In the genomic region with DNA sequence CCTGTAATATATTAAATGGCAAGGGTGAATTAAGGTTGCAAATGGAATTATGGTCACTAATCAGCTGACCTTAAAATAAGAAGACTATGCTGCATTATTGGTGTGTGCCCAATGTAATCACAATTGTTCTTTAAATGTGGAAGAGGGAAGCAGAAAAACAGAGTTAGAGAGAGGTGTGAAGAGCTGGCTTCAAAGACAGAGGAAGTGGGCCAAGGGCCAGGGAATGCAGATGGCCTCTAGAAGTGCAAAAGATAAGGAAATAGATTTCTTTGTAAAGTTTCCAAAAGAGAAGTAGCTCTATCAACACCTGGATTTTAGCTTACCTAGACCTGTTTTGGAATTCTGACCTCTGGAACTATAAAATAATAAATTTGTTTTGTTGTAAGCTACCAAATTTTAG, we compare ENCODE assay signal across 1 cellular context.
TF ChIP-seq lines count a peak whose summit lies in the region.

No MANE protein-coding gene starts in this region.

TF ChIP-seq in K562, 482 proteins besides CTCF, POLR2A, EP300 and RAD21 (continued from another document):
- TF ChIP-seq, protein P1, sequence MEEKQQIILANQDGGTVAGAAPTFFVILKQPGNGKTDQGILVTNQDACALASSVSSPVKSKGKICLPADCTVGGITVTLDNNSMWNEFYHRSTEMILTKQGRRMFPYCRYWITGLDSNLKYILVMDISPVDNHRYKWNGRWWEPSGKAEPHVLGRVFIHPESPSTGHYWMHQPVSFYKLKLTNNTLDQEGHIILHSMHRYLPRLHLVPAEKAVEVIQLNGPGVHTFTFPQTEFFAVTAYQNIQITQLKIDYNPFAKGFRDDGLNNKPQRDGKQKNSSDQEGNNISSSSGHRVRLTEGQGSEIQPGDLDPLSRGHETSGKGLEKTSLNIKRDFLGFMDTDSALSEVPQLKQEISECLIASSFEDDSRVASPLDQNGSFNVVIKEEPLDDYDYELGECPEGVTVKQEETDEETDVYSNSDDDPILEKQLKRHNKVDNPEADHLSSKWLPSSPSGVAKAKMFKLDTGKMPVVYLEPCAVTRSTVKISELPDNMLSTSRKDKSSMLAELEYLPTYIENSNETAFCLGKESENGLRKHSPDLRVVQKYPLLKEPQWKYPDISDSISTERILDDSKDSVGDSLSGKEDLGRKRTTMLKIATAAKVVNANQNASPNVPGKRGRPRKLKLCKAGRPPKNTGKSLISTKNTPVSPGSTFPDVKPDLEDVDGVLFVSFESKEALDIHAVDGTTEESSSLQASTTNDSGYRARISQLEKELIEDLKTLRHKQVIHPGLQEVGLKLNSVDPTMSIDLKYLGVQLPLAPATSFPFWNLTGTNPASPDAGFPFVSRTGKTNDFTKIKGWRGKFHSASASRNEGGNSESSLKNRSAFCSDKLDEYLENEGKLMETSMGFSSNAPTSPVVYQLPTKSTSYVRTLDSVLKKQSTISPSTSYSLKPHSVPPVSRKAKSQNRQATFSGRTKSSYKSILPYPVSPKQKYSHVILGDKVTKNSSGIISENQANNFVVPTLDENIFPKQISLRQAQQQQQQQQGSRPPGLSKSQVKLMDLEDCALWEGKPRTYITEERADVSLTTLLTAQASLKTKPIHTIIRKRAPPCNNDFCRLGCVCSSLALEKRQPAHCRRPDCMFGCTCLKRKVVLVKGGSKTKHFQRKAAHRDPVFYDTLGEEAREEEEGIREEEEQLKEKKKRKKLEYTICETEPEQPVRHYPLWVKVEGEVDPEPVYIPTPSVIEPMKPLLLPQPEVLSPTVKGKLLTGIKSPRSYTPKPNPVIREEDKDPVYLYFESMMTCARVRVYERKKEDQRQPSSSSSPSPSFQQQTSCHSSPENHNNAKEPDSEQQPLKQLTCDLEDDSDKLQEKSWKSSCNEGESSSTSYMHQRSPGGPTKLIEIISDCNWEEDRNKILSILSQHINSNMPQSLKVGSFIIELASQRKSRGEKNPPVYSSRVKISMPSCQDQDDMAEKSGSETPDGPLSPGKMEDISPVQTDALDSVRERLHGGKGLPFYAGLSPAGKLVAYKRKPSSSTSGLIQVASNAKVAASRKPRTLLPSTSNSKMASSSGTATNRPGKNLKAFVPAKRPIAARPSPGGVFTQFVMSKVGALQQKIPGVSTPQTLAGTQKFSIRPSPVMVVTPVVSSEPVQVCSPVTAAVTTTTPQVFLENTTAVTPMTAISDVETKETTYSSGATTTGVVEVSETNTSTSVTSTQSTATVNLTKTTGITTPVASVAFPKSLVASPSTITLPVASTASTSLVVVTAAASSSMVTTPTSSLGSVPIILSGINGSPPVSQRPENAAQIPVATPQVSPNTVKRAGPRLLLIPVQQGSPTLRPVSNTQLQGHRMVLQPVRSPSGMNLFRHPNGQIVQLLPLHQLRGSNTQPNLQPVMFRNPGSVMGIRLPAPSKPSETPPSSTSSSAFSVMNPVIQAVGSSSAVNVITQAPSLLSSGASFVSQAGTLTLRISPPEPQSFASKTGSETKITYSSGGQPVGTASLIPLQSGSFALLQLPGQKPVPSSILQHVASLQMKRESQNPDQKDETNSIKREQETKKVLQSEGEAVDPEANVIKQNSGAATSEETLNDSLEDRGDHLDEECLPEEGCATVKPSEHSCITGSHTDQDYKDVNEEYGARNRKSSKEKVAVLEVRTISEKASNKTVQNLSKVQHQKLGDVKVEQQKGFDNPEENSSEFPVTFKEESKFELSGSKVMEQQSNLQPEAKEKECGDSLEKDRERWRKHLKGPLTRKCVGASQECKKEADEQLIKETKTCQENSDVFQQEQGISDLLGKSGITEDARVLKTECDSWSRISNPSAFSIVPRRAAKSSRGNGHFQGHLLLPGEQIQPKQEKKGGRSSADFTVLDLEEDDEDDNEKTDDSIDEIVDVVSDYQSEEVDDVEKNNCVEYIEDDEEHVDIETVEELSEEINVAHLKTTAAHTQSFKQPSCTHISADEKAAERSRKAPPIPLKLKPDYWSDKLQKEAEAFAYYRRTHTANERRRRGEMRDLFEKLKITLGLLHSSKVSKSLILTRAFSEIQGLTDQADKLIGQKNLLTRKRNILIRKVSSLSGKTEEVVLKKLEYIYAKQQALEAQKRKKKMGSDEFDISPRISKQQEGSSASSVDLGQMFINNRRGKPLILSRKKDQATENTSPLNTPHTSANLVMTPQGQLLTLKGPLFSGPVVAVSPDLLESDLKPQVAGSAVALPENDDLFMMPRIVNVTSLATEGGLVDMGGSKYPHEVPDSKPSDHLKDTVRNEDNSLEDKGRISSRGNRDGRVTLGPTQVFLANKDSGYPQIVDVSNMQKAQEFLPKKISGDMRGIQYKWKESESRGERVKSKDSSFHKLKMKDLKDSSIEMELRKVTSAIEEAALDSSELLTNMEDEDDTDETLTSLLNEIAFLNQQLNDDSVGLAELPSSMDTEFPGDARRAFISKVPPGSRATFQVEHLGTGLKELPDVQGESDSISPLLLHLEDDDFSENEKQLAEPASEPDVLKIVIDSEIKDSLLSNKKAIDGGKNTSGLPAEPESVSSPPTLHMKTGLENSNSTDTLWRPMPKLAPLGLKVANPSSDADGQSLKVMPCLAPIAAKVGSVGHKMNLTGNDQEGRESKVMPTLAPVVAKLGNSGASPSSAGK (IDR thresholded peaks at IDR 0.05), result peak; percentile 51; the same call in 1 of the 2 replicates
- TF ChIP-seq, protein P2, sequence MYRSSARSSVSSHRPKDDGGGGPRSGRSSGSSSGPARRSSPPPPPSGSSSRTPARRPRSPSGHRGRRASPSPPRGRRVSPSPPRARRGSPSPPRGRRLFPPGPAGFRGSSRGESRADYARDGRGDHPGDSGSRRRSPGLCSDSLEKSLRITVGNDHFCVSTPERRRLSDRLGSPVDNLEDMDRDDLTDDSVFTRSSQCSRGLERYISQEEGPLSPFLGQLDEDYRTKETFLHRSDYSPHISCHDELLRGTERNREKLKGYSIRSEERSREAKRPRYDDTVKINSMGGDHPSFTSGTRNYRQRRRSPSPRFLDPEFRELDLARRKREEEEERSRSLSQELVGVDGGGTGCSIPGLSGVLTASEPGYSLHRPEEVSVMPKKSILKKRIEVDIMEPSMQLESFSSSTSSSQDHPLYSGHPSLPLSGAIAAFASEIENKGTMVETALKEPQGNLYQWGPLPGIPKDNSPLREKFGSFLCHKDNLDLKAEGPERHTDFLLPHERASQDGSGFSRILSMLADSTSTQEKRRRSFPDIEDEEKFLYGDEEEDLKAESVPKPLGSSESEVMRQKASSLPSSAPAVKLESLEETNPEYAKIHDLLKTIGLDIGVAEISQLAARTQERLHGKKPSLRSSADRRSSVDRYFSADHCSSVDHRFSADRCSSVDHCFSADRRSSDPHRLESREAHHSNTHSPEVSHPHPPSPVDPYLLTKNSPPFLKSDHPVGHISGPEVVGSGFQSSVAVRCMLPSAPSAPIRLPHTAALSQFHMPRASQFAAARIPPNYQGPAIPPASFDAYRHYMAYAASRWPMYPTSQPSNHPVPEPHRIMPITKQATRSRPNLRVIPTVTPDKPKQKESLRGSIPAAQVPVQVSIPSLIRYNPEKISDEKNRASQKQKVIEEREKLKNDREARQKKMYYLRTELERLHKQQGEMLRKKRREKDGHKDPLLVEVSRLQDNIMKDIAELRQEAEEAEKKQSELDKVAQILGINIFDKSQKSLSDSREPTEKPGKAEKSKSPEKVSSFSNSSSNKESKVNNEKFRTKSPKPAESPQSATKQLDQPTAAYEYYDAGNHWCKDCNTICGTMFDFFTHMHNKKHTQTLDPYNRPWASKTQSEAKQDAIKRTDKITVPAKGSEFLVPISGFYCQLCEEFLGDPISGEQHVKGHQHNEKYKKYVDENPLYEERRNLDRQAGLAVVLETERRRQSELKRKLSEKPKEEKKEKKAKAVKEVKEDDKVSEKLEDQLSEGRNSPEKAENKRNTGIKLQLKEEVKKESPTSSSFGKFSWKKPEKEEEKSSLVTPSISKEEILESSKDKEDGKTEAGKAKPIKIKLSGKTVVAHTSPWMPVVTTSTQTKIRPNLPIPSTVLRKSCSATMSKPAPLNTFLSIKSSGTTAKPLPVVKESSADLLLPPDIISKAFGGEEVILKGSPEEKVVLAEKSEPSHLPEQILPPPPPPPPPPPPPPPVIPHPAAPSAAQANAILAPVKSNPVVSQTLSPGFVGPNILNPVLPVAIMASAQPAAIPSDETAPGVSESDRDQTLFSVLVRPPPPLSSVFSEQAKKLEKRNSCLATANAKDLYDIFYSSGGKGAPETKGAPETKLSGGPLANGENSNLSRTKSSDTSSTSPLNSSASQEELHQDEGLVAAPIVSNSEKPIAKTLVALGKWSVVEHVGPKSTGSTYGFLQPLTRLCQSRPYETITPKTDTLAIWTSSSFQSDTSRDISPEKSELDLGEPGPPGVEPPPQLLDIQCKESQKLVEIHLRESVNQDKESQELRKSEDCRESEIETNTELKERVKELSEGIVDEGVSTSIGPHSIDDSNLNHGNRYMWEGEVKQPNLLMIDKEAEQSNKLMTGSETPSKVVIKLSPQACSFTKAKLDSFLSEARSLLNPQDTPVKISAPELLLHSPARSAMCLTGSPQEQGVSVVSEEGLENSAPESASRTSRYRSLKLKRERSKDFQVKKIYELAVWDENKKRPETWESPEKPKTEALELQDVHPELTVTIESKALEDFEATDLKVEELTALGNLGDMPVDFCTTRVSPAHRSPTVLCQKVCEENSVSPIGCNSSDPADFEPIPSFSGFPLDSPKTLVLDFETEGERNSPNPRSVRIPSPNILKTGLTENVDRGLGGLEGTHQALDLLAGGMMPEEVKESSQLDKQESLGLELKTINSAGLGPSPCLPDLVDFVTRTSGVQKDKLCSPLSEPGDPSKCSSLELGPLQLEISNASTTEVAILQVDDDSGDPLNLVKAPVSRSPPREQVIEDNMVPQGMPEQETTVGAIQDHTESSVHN (IDR thresholded peaks at IDR 0.05; ENCODE audit: borderline replicate concordance in 1 of 2, low read depth in 1 of 2), result no peak
- TF ChIP-seq ZNF584 (CRISPR knock-in tag; IDR thresholded peaks at IDR 0.05; ENCODE audit: low read depth) (no peak), SOX6 (IDR thresholded peaks at IDR 0.05) (peak; percentile 48; the same call in 1 of the 2 replicates), TCF3 (CRISPR knock-in tag; IDR thresholded peaks at IDR 0.05) (0 out of 2 replicates have a peak, but pooled peaks have one; percentile 16)
